Comparison of ENCODE assay signal across 8 cellular contexts in genomic region chr5:126776499-126777256, GRCh38. TPM values are rescaled to one million over a fixed set of nuclear protein-coding genes. Genes with fewer than 3 reads are reported as not detected.
DNase-seq lines count a peak whose midpoint lies in the region; ATAC-seq and TF ChIP-seq lines count a peak whose summit lies in the region.

Gene LMNB1 (plus strand): TSS chr5:126777136. CDS start chr5:126777509, 373 bp downstream.

- TF ChIP-seq CTCF in type B pancreatic cell (conservative IDR thresholded peaks at IDR 0.05), result peak; percentile 21

- peak; percentile 77 for TF ChIP-seq POLR2A in GM15510 (IDR thresholded peaks at IDR 0.05; ENCODE audit: borderline replicate concordance, extremely low read depth, insufficient read length)

- H3K27me3 Mint-ChIP-seq in type B pancreatic cell, result no peaks in the 10 kb centered on the region

- H3K27ac Mint-ChIP-seq in type B pancreatic cell, result peak within 1 kb of the TSS; percentile 94

- intact Hi-C loops in cardiac septum (cut with DNase I), result loop anchor here (5.0 kb wide), 1 partner anchor 119 kb away; no protein-coding TSS in a partner anchor

- no peaks in the 10 kb centered on the region for H3K9me3 Mint-ChIP-seq in type B pancreatic cell

- H3K27ac ChIP-seq in adipose tissue (ENCODE audit: low read depth, low read length), result peak within 1 kb of the TSS; percentile 78

- DNase-seq in NCI-H146 treated with DMSO at 0.1 percent for 48 hours (lab: John Stamatoyannopoulos, UW; ENCODE audit: unreplicated experiment) (peak; percentile 80), T-helper 1 cell (peak; percentile 87 to 96 (median 88)), cardiac septum (ENCODE audit: low spot score) (peak; percentile 98), pons (ENCODE audit: low spot score) (peak; percentile 81), type B pancreatic cell (ENCODE audit: extremely low spot score, unreplicated experiment) (peak; percentile 97)

- peak within 1 kb of the TSS; percentile 92 for H3K4me3 Mint-ChIP-seq in type B pancreatic cell

- peaks cover 18% of the 10 kb centered on the region for H3K4me1 Mint-ChIP-seq in type B pancreatic cell (ENCODE audit: unreplicated experiment)

- peaks cover 4% of the 10 kb centered on the region for H3K36me3 Mint-ChIP-seq in type B pancreatic cell

- 0 to 1% (median 0%) methylated on average over 70 to 74 of the region's 74 CpGs for WGBS in adipose tissue, 3 donors

- peak; percentile 61 for ATAC-seq in HG02884 (IDR thresholded peaks at IDR 0.05; ENCODE audit: unreplicated experiment)

RNA-seq across cellular contexts. Expression of gene LMNB1, which starts in this region (rescaled TPM):
- polyA plus RNA-seq in adipose tissue, result 10 to 100 TPM in 2 of 3 donors, 1 to 10 TPM in 1; 2.2 to 13.6 (median 11.3) TPM
- total RNA-seq in cardiac septum (3.0 TPM), type B pancreatic cell (ENCODE audit: low replicate concordance) (46.8 and 149 TPM in 2 replicates)

Comparison
In these comparisons a context has a peak if more than half of its experiments do, and no peak if none do; other contexts are left out.
1. Peak in every context shown above with its lines: DNase-seq, ATAC-seq and H3K27ac ChIP-seq.
2. RNA of gene LMNB1 (total RNA-seq): 46.8 to 149 TPM in type B pancreatic cell; 3.0 TPM in cardiac septum (single experiment); every median in the first group is over 10 times any median in the second.